In genomic region chr2:144128104-144128746, GRCh38 we compare ENCODE assay signal across 23 cellular contexts.
A peak's percentile ranks its signal among the peaks of the same experiment; 100 is the strongest.
DNase-seq lines count a peak whose midpoint lies in the region; ATAC-seq, FAIRE-seq and TF ChIP-seq lines count a peak whose summit lies in the region.
"Had no signal": no experiment of that assay in that cellular context is flagged by ENCODE, and none has a peak within 500 bp of the region (broad histone marks: within the 10 kb centered on the region; RNA-seq: fewer than 3 reads in every experiment).

No MANE protein-coding gene starts in this region.

- H3K9me3 Mint-ChIP-seq in activated T-cell treated with anti-CD3 and anti-CD28 coated beads, Interleukin-2, amount 50 U/mL, for 4 hours: no peaks in the 10 kb centered on the region
- no peaks in the 10 kb centered on the region for H3K9me3 Mint-ChIP-seq in activated T-helper 2 cell treated with anti-CD3 and anti-CD28 coated beads, Interferon-gamma antibody, Interleukin-2, Interleukin-4, amounts not matched to agents 10 μg/mL and 5 μg/mL and 100 μg/mL, durations not matched to agents 14 hours and 24 hours and 36 hours
- H3K9me3 Mint-ChIP-seq in stimulated activated effector memory CD8-positive, alpha-beta T cell treated with anti-CD3 and anti-CD28 coated beads, Interleukin-12 subunit alpha, Interleukin-12 subunit beta, amount 100 ng/mL, for 72 hours: no peaks in the 10 kb centered on the region
- H3K9me3 Mint-ChIP-seq: H9, HFFc6 had no signal

- peak; percentile 27 to 68 for ATAC-seq in activated T-cell treated with anti-CD3 and anti-CD28 coated beads, Interleukin-2, amount 50 U/mL, for 4 hours
- peak; percentile 85 for ATAC-seq in stimulated activated effector memory CD8-positive, alpha-beta T cell treated with anti-CD3 and anti-CD28 coated beads, Interleukin-12 subunit alpha, Interleukin-12 subunit beta, amount 100 ng/mL, for 72 hours
- no peak for ATAC-seq in GM19455 (IDR thresholded peaks at IDR 0.05; ENCODE audit: unreplicated experiment)
- ATAC-seq: GM12878 had no signal

- no peak for TF ChIP-seq POLR2A in thyroid gland (IDR thresholded peaks at IDR 0.05)

- no peaks in the 10 kb centered on the region for H3K9me3 ChIP-seq in thyroid gland
- H3K9me3 ChIP-seq: BLaER1 treated with 17β-estradiol and CSF1 and Interleukin-3, amounts not matched to agents 10 nM and 100 nM; Caco-2 had no signal

- no peak overlapping the region for H3K27ac ChIP-seq in thyroid gland
- H3K27ac ChIP-seq: BLaER1 treated with 17β-estradiol and CSF1 and Interleukin-3, amounts not matched to agents 10 nM and 100 nM; GM23248 had no signal

- 90 to 96% methylated on average over 1 of the region's 1 CpG for WGBS in thyroid gland, 2 donors

- H3K36me3 ChIP-seq in thyroid gland: no peaks in the 10 kb centered on the region

- no peaks in the 10 kb centered on the region for H3K4me1 ChIP-seq in thyroid gland
- H3K4me1 ChIP-seq: BLaER1 treated with 17β-estradiol and CSF1 and Interleukin-3, amounts not matched to agents 10 nM and 100 nM had no signal

- H3K36me3 Mint-ChIP-seq in activated T-cell treated with anti-CD3 and anti-CD28 coated beads, Interleukin-2, amount 50 U/mL, for 4 hours (ENCODE audit: insufficient read depth): peaks cover 13% of the 10 kb centered on the region
- H3K36me3 Mint-ChIP-seq in activated T-helper 2 cell treated with anti-CD3 and anti-CD28 coated beads, Interferon-gamma antibody, Interleukin-2, Interleukin-4, amounts not matched to agents 10 μg/mL and 5 μg/mL and 100 μg/mL, durations not matched to agents 14 hours and 24 hours and 36 hours (ENCODE audit: low read depth): peaks cover 19% of the 10 kb centered on the region
- peaks cover 22% of the 10 kb centered on the region for H3K36me3 Mint-ChIP-seq in stimulated activated effector memory CD8-positive, alpha-beta T cell treated with anti-CD3 and anti-CD28 coated beads, Interleukin-12 subunit alpha, Interleukin-12 subunit beta, amount 100 ng/mL, for 72 hours

- H3K27me3 Mint-ChIP-seq in activated T-cell treated with anti-CD3 and anti-CD28 coated beads, Interleukin-2, amount 50 U/mL, for 4 hours (ENCODE audit: low read depth): no peaks in the 10 kb centered on the region
- no peaks in the 10 kb centered on the region for H3K27me3 Mint-ChIP-seq in activated T-helper 2 cell treated with anti-CD3 and anti-CD28 coated beads, Interferon-gamma antibody, Interleukin-2, Interleukin-4, amounts not matched to agents 10 μg/mL and 5 μg/mL and 100 μg/mL, durations not matched to agents 14 hours and 24 hours and 36 hours (ENCODE audit: low read depth)
- H3K27me3 Mint-ChIP-seq: CD4-positive, alpha-beta memory T cell had no signal

- TF ChIP-seq CTCF in thyroid gland (IDR thresholded peaks at IDR 0.05): no peak

- no peaks in the 10 kb centered on the region for H3K27me3 ChIP-seq in thyroid gland
- H3K27me3 ChIP-seq: BLaER1 treated with 17β-estradiol and CSF1 and Interleukin-3, amounts not matched to agents 10 nM and 100 nM had no signal

- H3K4me1 Mint-ChIP-seq in activated T-cell treated with anti-CD3 and anti-CD28 coated beads, Interleukin-2, amount 50 U/mL, for 4 hours (ENCODE audit: low read depth): peaks cover 6% of the 10 kb centered on the region
- peaks cover 33% of the 10 kb centered on the region for H3K4me1 Mint-ChIP-seq in activated T-helper 2 cell treated with anti-CD3 and anti-CD28 coated beads, Interferon-gamma antibody, Interleukin-2, Interleukin-4, amounts not matched to agents 10 μg/mL and 5 μg/mL and 100 μg/mL, durations not matched to agents 14 hours and 24 hours and 36 hours (ENCODE audit: low read depth)
- H3K4me1 Mint-ChIP-seq in stimulated activated effector memory CD8-positive, alpha-beta T cell treated with anti-CD3 and anti-CD28 coated beads, Interleukin-12 subunit alpha, Interleukin-12 subunit beta, amount 100 ng/mL, for 72 hours: peaks cover 56% of the 10 kb centered on the region
- H3K4me1 Mint-ChIP-seq: CD4-positive, alpha-beta memory T cell; H9 had no signal

- intact Hi-C loops in activated T-helper 2 cell treated with anti-CD3 and anti-CD28 coated beads, Interferon-gamma antibody, Interleukin-2, Interleukin-4, amounts not matched to agents 10 μg/mL and 5 μg/mL and 100 μg/mL, durations not matched to agents 14 hours and 24 hours and 36 hours (cut with micrococcal nuclease): loop anchor here (1.0 to 5.0 kb wide), 3 partner anchors 53 to 107 kb away; no protein-coding TSS in a partner anchor
- intact Hi-C loops in thyroid gland (cut with DNase I): no loop called here

- peak; percentile 18 for FAIRE-seq in GM18507 (lab: Jason Lieb, UNC)
- FAIRE-seq: GM12878, RCC 7860 had no signal

- H3K4me3 Mint-ChIP-seq in activated T-cell treated with anti-CD3 and anti-CD28 coated beads, Interleukin-2, amount 50 U/mL, for 4 hours: no peak overlapping the region
- H3K4me3 Mint-ChIP-seq in activated T-helper 2 cell treated with anti-CD3 and anti-CD28 coated beads, Interferon-gamma antibody, Interleukin-2, Interleukin-4, amounts not matched to agents 10 μg/mL and 5 μg/mL and 100 μg/mL, durations not matched to agents 14 hours and 24 hours and 36 hours (ENCODE audit: low read depth): no peak overlapping the region
- peak overlapping the region; percentile 44 for H3K4me3 Mint-ChIP-seq in stimulated activated effector memory CD8-positive, alpha-beta T cell treated with anti-CD3 and anti-CD28 coated beads, Interleukin-12 subunit alpha, Interleukin-12 subunit beta, amount 100 ng/mL, for 72 hours
- H3K4me3 Mint-ChIP-seq: CD4-positive, alpha-beta memory T cell; H9; HFFc6 had no signal

- no peak for DNase-seq in activated T-cell treated with anti-CD3 and anti-CD28 coated beads, Interleukin-2, amount 50 U/mL, for 4 hours
- DNase-seq in activated T-cell treated with anti-CD3 and anti-CD28 coated beads for 4 hours (no peak), GM18507 (ENCODE audit: extremely low spot score, insufficient read length, low read depth) (no peak), thyroid gland (no peak)
- DNase-seq in activated T-helper 2 cell treated with anti-CD3 and anti-CD28 coated beads, Interferon-gamma antibody, Interleukin-2, Interleukin-4, amounts not matched to agents 10 μg/mL and 5 μg/mL and 100 μg/mL, durations not matched to agents 14 hours and 24 hours and 36 hours (ENCODE audit: low spot score): no peak
- DNase-seq in stimulated activated effector memory CD8-positive, alpha-beta T cell treated with anti-CD3 and anti-CD28 coated beads, Interleukin-12 subunit alpha, Interleukin-12 subunit beta, amount 100 ng/mL, for 72 hours (ENCODE audit: low spot score in 2 of 2): no peak
- DNase-seq: Caco-2; CD4-positive, alpha-beta memory T cell; DMS 273 treated with DMSO at 0.1 percent for 48 hours; DND-41; GM23248; H9; HFFc6; Kasumi-1; NCI-H1417 treated with DMSO at 0.1 percent for 48 hours; NCI-H187; NCI-H446; NCI-H526 treated with DMSO at 0.1 percent for 48 hours; OCI-M1 had no signal

- no peak overlapping the region for H3K4me3 ChIP-seq in thyroid gland (replicated peaks in 1 of 3)
- H3K4me3 ChIP-seq: BLaER1 treated with 17β-estradiol and CSF1 and Interleukin-3, amounts not matched to agents 10 nM and 100 nM; GM12878; GM23248 had no signal

- peak overlapping the region; percentile 34 for H3K27ac Mint-ChIP-seq in activated T-helper 2 cell treated with anti-CD3 and anti-CD28 coated beads, Interferon-gamma antibody, Interleukin-2, Interleukin-4, amounts not matched to agents 10 μg/mL and 5 μg/mL and 100 μg/mL, durations not matched to agents 14 hours and 24 hours and 36 hours
- peak overlapping the region; percentile 75 for H3K27ac Mint-ChIP-seq in stimulated activated effector memory CD8-positive, alpha-beta T cell treated with anti-CD3 and anti-CD28 coated beads, Interleukin-12 subunit alpha, Interleukin-12 subunit beta, amount 100 ng/mL, for 72 hours
- H3K27ac Mint-ChIP-seq: CD4-positive, alpha-beta memory T cell; H9; HFFc6 had no signal
